Comparison of ENCODE assay signal across 35 cellular contexts in genomic region chr18:42473611-42474010, GRCh38.
"Had no signal": no experiment of that assay in that cellular context is flagged by ENCODE, and none has a peak within 500 bp of the region (broad histone marks: within the 10 kb centered on the region; RNA-seq: fewer than 3 reads in every experiment).

No MANE protein-coding gene starts in this region.

- H3K27me3 Mint-ChIP-seq: activated CD4-positive, alpha-beta memory T cell treated with anti-CD3 and anti-CD28 coated beads, Interleukin-2, amount 10 ng/mL, durations not matched to agents 7 days and 5 days; activated CD4-positive, alpha-beta T cell treated with anti-CD3 and anti-CD28 coated beads for 36 hours; activated CD4-positive, alpha-beta T cell treated with anti-CD3 and anti-CD28 coated beads, Interleukin-2, amount 10 ng/mL, durations not matched to agents 7 days and 5 days; activated CD8-positive, alpha-beta memory T cell treated with anti-CD3 and anti-CD28 coated beads, Interleukin-2, amount 10 ng/mL, durations not matched to agents 7 days and 5 days; activated naive CD4-positive, alpha-beta T cell treated with anti-CD3 and anti-CD28 coated beads, Interleukin-2, amount 10 ng/mL, durations not matched to agents 7 days and 5 days; activated naive CD4-positive, alpha-beta T cell treated with anti-CD3 and anti-CD28 coated beads, Interleukin-2, amount 50 U/mL, for 24 hours; activated naive CD8-positive, alpha-beta T cell treated with anti-CD3 and anti-CD28 coated beads for 36 hours; activated T-cell treated with anti-CD3 and anti-CD28 coated beads, Interleukin-2, amount 50 U/mL, for 24 hours had no signal

- H3K9me3 ChIP-seq: adrenal gland, body of pancreas, breast epithelium had no signal

- H3K27me3 ChIP-seq: adrenal gland, body of pancreas, brain microvascular endothelial cell, breast epithelium had no signal

- ATAC-seq: activated CD4-positive, alpha-beta T cell treated with anti-CD3 and anti-CD28 coated beads for 36 hours; activated CD4-positive, CD25-positive, alpha-beta regulatory T cell treated with anti-CD3 and anti-CD28 coated beads, Interleukin-2, amount 50 U/mL, for 24 hours; activated CD8-positive, alpha-beta memory T cell treated with anti-CD3 and anti-CD28 coated beads, Interleukin-2, amount 10 ng/mL, durations not matched to agents 7 days and 5 days; activated CD8-positive, alpha-beta T cell treated with anti-CD3 and anti-CD28 coated beads, Interleukin-2, amount 10 ng/mL, durations not matched to agents 7 days and 5 days; body of pancreas; WTC11 had no signal

- H3K4me1 Mint-ChIP-seq: activated CD4-positive, alpha-beta memory T cell treated with anti-CD3 and anti-CD28 coated beads, Interleukin-2, amount 10 ng/mL, durations not matched to agents 7 days and 5 days; activated CD4-positive, alpha-beta T cell treated with anti-CD3 and anti-CD28 coated beads for 36 hours; activated CD4-positive, alpha-beta T cell treated with anti-CD3 and anti-CD28 coated beads, Interleukin-2, amount 10 ng/mL, durations not matched to agents 7 days and 5 days; activated CD8-positive, alpha-beta memory T cell treated with anti-CD3 and anti-CD28 coated beads, Interleukin-2, amount 10 ng/mL, durations not matched to agents 7 days and 5 days; activated naive CD4-positive, alpha-beta T cell treated with anti-CD3 and anti-CD28 coated beads, Interleukin-2, amount 10 ng/mL, durations not matched to agents 7 days and 5 days; activated naive CD4-positive, alpha-beta T cell treated with anti-CD3 and anti-CD28 coated beads, Interleukin-2, amount 50 U/mL, for 24 hours; activated naive CD8-positive, alpha-beta T cell treated with anti-CD3 and anti-CD28 coated beads for 36 hours had no signal

- H3K27ac Mint-ChIP-seq: activated CD4-positive, alpha-beta memory T cell treated with anti-CD3 and anti-CD28 coated beads, Interleukin-2, amount 10 ng/mL, durations not matched to agents 7 days and 5 days; activated CD4-positive, alpha-beta T cell treated with anti-CD3 and anti-CD28 coated beads for 36 hours; activated CD4-positive, alpha-beta T cell treated with anti-CD3 and anti-CD28 coated beads, Interleukin-2, amount 10 ng/mL, durations not matched to agents 7 days and 5 days; activated CD8-positive, alpha-beta memory T cell treated with anti-CD3 and anti-CD28 coated beads, Interleukin-2, amount 10 ng/mL, durations not matched to agents 7 days and 5 days; activated CD8-positive, alpha-beta T cell treated with anti-CD3 and anti-CD28 coated beads, Interleukin-2, amount 10 ng/mL, durations not matched to agents 7 days and 5 days; activated naive CD4-positive, alpha-beta T cell treated with anti-CD3 and anti-CD28 coated beads, Interleukin-2, amount 10 ng/mL, durations not matched to agents 7 days and 5 days; activated naive CD4-positive, alpha-beta T cell treated with anti-CD3 and anti-CD28 coated beads, Interleukin-2, amount 50 U/mL, for 24 hours; activated naive CD8-positive, alpha-beta T cell treated with anti-CD3 and anti-CD28 coated beads for 36 hours; activated T-cell treated with anti-CD3 and anti-CD28 coated beads, Interleukin-2, amount 50 U/mL, for 24 hours; activated T-helper 2 cell treated with anti-CD3 and anti-CD28 coated beads, Interferon-gamma antibody, Interleukin-2, Interleukin-4, amounts not matched to agents 10 μg/mL and 5 μg/mL and 100 μg/mL, durations not matched to agents 14 hours and 24 hours and 36 hours; T-helper 1 cell treated with Interleukin-12 subunit alpha and Interleukin-12 subunit beta and Interleukin-4 antibody, amounts not matched to agents 30 μg/mL and 1 μg/mL, for 36 hours; T-helper 2 cell treated with Interferon-gamma antibody and Interleukin-4, amounts not matched to agents 5 μg/mL and 100 μg/mL, for 36 hours; WTC11 had no signal

- H3K27ac ChIP-seq: adrenal gland, body of pancreas, brain microvascular endothelial cell, breast epithelium, WERI-Rb-1 had no signal

- H3K4me3 Mint-ChIP-seq: activated CD4-positive, alpha-beta memory T cell treated with anti-CD3 and anti-CD28 coated beads, Interleukin-2, amount 10 ng/mL, durations not matched to agents 7 days and 5 days; activated CD4-positive, alpha-beta T cell treated with anti-CD3 and anti-CD28 coated beads for 36 hours; activated CD4-positive, alpha-beta T cell treated with anti-CD3 and anti-CD28 coated beads, Interleukin-2, amount 10 ng/mL, durations not matched to agents 7 days and 5 days; activated CD8-positive, alpha-beta memory T cell treated with anti-CD3 and anti-CD28 coated beads, Interleukin-2, amount 10 ng/mL, durations not matched to agents 7 days and 5 days; activated CD8-positive, alpha-beta T cell treated with anti-CD3 and anti-CD28 coated beads, Interleukin-2, amount 10 ng/mL, durations not matched to agents 7 days and 5 days; activated naive CD4-positive, alpha-beta T cell treated with anti-CD3 and anti-CD28 coated beads, Interleukin-2, amount 10 ng/mL, durations not matched to agents 7 days and 5 days; activated naive CD4-positive, alpha-beta T cell treated with anti-CD3 and anti-CD28 coated beads, Interleukin-2, amount 50 U/mL, for 24 hours; activated naive CD8-positive, alpha-beta T cell treated with anti-CD3 and anti-CD28 coated beads for 36 hours; activated T-cell treated with anti-CD3 and anti-CD28 coated beads, Interleukin-2, amount 50 U/mL, for 24 hours; T-helper 1 cell treated with Interleukin-12 subunit alpha and Interleukin-12 subunit beta and Interleukin-4 antibody, amounts not matched to agents 30 μg/mL and 1 μg/mL, for 36 hours; T-helper 2 cell treated with Interferon-gamma antibody and Interleukin-4, amounts not matched to agents 5 μg/mL and 100 μg/mL, for 36 hours; WTC11 had no signal

- H3K36me3 ChIP-seq: adrenal gland, brain microvascular endothelial cell, breast epithelium had no signal

- H3K4me3 ChIP-seq: adrenal gland, body of pancreas, breast epithelium had no signal

- H3K36me3 Mint-ChIP-seq: activated CD8-positive, alpha-beta memory T cell treated with anti-CD3 and anti-CD28 coated beads, Interleukin-2, amount 10 ng/mL, durations not matched to agents 7 days and 5 days; activated naive CD4-positive, alpha-beta T cell treated with anti-CD3 and anti-CD28 coated beads, Interleukin-2, amount 10 ng/mL, durations not matched to agents 7 days and 5 days; activated naive CD4-positive, alpha-beta T cell treated with anti-CD3 and anti-CD28 coated beads, Interleukin-2, amount 50 U/mL, for 24 hours; activated naive CD8-positive, alpha-beta T cell treated with anti-CD3 and anti-CD28 coated beads for 36 hours had no signal

- H3K4me1 ChIP-seq: adrenal gland, body of pancreas, breast epithelium had no signal

- DNase-seq: activated CD4-positive, alpha-beta memory T cell treated with anti-CD3 and anti-CD28 coated beads, Interleukin-2, amount 10 ng/mL, durations not matched to agents 7 days and 5 days; activated CD4-positive, alpha-beta T cell treated with anti-CD3 and anti-CD28 coated beads for 1 hour; activated CD4-positive, alpha-beta T cell treated with anti-CD3 and anti-CD28 coated beads for 36 hours; activated CD4-positive, alpha-beta T cell treated with anti-CD3 and anti-CD28 coated beads for 48 hours; activated CD4-positive, alpha-beta T cell treated with anti-CD3 and anti-CD28 coated beads, Interleukin-2, amount 10 ng/mL, durations not matched to agents 7 days and 5 days; activated CD4-positive, alpha-beta T cell treated with anti-CD3 and anti-CD28 coated beads, Interleukin-2, amount 50 U/mL, for 48 hours; activated CD4-positive, CD25-positive, alpha-beta regulatory T cell; activated CD8-positive, alpha-beta memory T cell treated with anti-CD3 and anti-CD28 coated beads for 24 hours; activated CD8-positive, alpha-beta memory T cell treated with anti-CD3 and anti-CD28 coated beads, Interleukin-2, amount 10 ng/mL, durations not matched to agents 7 days and 5 days; activated CD8-positive, alpha-beta memory T cell treated with anti-CD3 and anti-CD28 coated beads, Interleukin-2, amount 50 U/mL, for 48 hours; activated CD8-positive, alpha-beta T cell treated with anti-CD3 and anti-CD28 coated beads, Interleukin-2, amount 10 ng/mL, durations not matched to agents 7 days and 5 days; activated effector memory CD4-positive, alpha-beta T cell treated with Interleukin-2 at 50 U/mL for 16 hours; activated gamma-delta T cell; activated naive CD4-positive, alpha-beta T cell treated with anti-CD3 and anti-CD28 coated beads, Interleukin-2, amount 10 ng/mL, durations not matched to agents 7 days and 5 days; activated naive CD4-positive, alpha-beta T cell treated with Interleukin-2 at 50 U/mL for 16 hours; activated naive CD8-positive, alpha-beta T cell treated with anti-CD3 and anti-CD28 coated beads for 36 hours; activated T-cell treated with anti-CD3 and anti-CD28 coated beads, Interleukin-2, amount 50 U/mL, for 24 hours; activated T-cell treated with anti-CD3 and anti-CD28 coated beads, Interleukin-2, amount 50 U/mL, for 48 hours; adrenal gland; amniotic stem cell; aorta; body of pancreas; brain microvascular endothelial cell; central memory CD4-positive, alpha-beta T cell; T-helper 1 cell; T-helper 2 cell; T-helper 9 cell; WERI-Rb-1 had no signal

- H3K9me3 Mint-ChIP-seq: activated CD4-positive, alpha-beta memory T cell treated with anti-CD3 and anti-CD28 coated beads, Interleukin-2, amount 10 ng/mL, durations not matched to agents 7 days and 5 days; activated CD4-positive, alpha-beta T cell treated with anti-CD3 and anti-CD28 coated beads, Interleukin-2, amount 10 ng/mL, durations not matched to agents 7 days and 5 days; activated naive CD4-positive, alpha-beta T cell treated with anti-CD3 and anti-CD28 coated beads, Interleukin-2, amount 10 ng/mL, durations not matched to agents 7 days and 5 days; activated naive CD4-positive, alpha-beta T cell treated with anti-CD3 and anti-CD28 coated beads, Interleukin-2, amount 50 U/mL, for 24 hours; activated naive CD8-positive, alpha-beta T cell treated with anti-CD3 and anti-CD28 coated beads for 36 hours; activated T-cell treated with anti-CD3 and anti-CD28 coated beads, Interleukin-2, amount 50 U/mL, for 24 hours; activated T-helper 2 cell treated with anti-CD3 and anti-CD28 coated beads, Interferon-gamma antibody, Interleukin-2, Interleukin-4, amounts not matched to agents 10 μg/mL and 5 μg/mL and 100 μg/mL, durations not matched to agents 14 hours and 24 hours and 36 hours; T-helper 1 cell treated with Interleukin-12 subunit alpha and Interleukin-12 subunit beta and Interleukin-4 antibody, amounts not matched to agents 30 μg/mL and 1 μg/mL, for 36 hours; T-helper 2 cell treated with Interferon-gamma antibody and Interleukin-4, amounts not matched to agents 5 μg/mL and 100 μg/mL, for 36 hours had no signal
